Comparison of ENCODE assay signal across 19 cellular contexts in genomic region chr3:64459711-64460110, GRCh38.
DNase-seq lines count a peak whose midpoint lies in the region; ATAC-seq and TF ChIP-seq lines count a peak whose summit lies in the region.
"Had no signal": no experiment of that assay in that cellular context is flagged by ENCODE, and none has a peak within 500 bp of the region (broad histone marks: within the 10 kb centered on the region; RNA-seq: fewer than 3 reads in every experiment).

No MANE protein-coding gene starts in this region.

- H4K20me1 ChIP-seq in GM23248 (ENCODE audit: insufficient read depth), result no peaks in the 10 kb centered on the region

- no peak overlapping the region for H3K18ac ChIP-seq in mesenchymal stem cell (ENCODE audit: low read depth in 1 of 2, low read length in 2 of 2)

- CTCF ChIA-PET in CD8-positive, alpha-beta T cell (lab: Charles Lee), result no interaction called here
- CTCF ChIA-PET in activated CD8-positive, alpha-beta memory T cell treated with anti-CD3 and anti-CD28 coated beads, Interleukin-2, amount 10 ng/mL, durations not matched to agents 7 days and 5 days (lab: Charles Lee), result no interaction called here

- H3K79me1 ChIP-seq in mesenchymal stem cell (replicated peaks; ENCODE audit: low read length, poor library complexity, severe bottlenecking), result no peaks in the 10 kb centered on the region

- H3K23ac ChIP-seq in mesenchymal stem cell (ENCODE audit: low read length in 2 of 2), result no peak overlapping the region

- H2AK5ac ChIP-seq in mesenchymal stem cell (ENCODE audit: low read length, severe bottlenecking), result no peak overlapping the region

- no peaks in the 10 kb centered on the region for H3K79me2 ChIP-seq in GM23248 (ENCODE audit: insufficient read depth)

- no peak for ATAC-seq in CD8-positive, alpha-beta T cell
- ATAC-seq in activated CD8-positive, alpha-beta memory T cell treated with anti-CD3 and anti-CD28 coated beads, Interleukin-2, amount 10 ng/mL, durations not matched to agents 7 days and 5 days, result no peak

- H3K36me3 ChIP-seq in GM23248 (ENCODE audit: low read depth) (no peaks in the 10 kb centered on the region), mesenchymal stem cell (ENCODE audit: control insufficient read depth in 1 of 2, insufficient read depth in 2 of 2, low read depth in 1 of 2, low read length in 2 of 2) (no peaks in the 10 kb centered on the region)
- no peaks in the 10 kb centered on the region for H3K36me3 ChIP-seq in CD8-positive, alpha-beta T cell (ENCODE audit: insufficient read depth, low read length)

- H2AFZ ChIP-seq in GM23248 (no peak overlapping the region), mesenchymal stem cell (ENCODE audit: low read depth, low read length) (no peak overlapping the region)

- H3K4me1 Mint-ChIP-seq in CD8-positive, alpha-beta T cell (ENCODE audit: low read depth), result peaks cover 3% of the 10 kb centered on the region
- H3K4me1 Mint-ChIP-seq in activated CD8-positive, alpha-beta memory T cell treated with anti-CD3 and anti-CD28 coated beads, Interleukin-2, amount 10 ng/mL, durations not matched to agents 7 days and 5 days, result peaks cover 4% of the 10 kb centered on the region

- peaks cover 32% of the 10 kb centered on the region for H3K4me1 ChIP-seq in GM23248 (ENCODE audit: insufficient read depth)
- peaks cover 11% of the 10 kb centered on the region for H3K4me1 ChIP-seq in mesenchymal stem cell (ENCODE audit: control insufficient read depth, insufficient read depth, low read depth, low read length)
- no peaks in the 10 kb centered on the region for H3K4me1 ChIP-seq in CD8-positive, alpha-beta T cell (ENCODE audit: insufficient read depth, low read length)

- no peak overlapping the region for H3K27ac Mint-ChIP-seq in CD8-positive, alpha-beta T cell
- H3K27ac Mint-ChIP-seq in activated CD8-positive, alpha-beta memory T cell treated with anti-CD3 and anti-CD28 coated beads, Interleukin-2, amount 10 ng/mL, durations not matched to agents 7 days and 5 days, result no peak overlapping the region

- POLR2A ChIA-PET in CD8-positive, alpha-beta T cell (lab: Charles Lee), result no interaction called here

- no peak overlapping the region for H3K14ac ChIP-seq in mesenchymal stem cell (ENCODE audit: low read length in 2 of 2)

- H3K4ac ChIP-seq in mesenchymal stem cell (ENCODE audit: low read depth in 1 of 2, low read length in 2 of 2), result no peak overlapping the region

- peaks cover 7% of the 10 kb centered on the region for H3K27me3 Mint-ChIP-seq in CD8-positive, alpha-beta T cell (ENCODE audit: low read depth)
- peaks cover 2% of the 10 kb centered on the region for H3K27me3 Mint-ChIP-seq in activated CD8-positive, alpha-beta memory T cell treated with anti-CD3 and anti-CD28 coated beads, Interleukin-2, amount 10 ng/mL, durations not matched to agents 7 days and 5 days

- H3K27me3 ChIP-seq in GM23248 (replicated peaks; ENCODE audit: insufficient read depth) (peaks cover 16% of the 10 kb centered on the region), mesenchymal stem cell (ENCODE audit: control insufficient read depth in 1 of 2, insufficient read depth in 1 of 2, low read length in 2 of 2) (peaks cover 0 to 1% of the 10 kb centered on the region in 2 experiments)
- H3K27me3 ChIP-seq in CD8-positive, alpha-beta T cell (ENCODE audit: insufficient read depth, low read length), result no peaks in the 10 kb centered on the region

- WGBS in GM23248 (ENCODE audit: low coverage in 1 of 2, low lambda C conversion rate in 2 of 2, missing lambda C conversion rate in 2 of 2), 2 experiments, result 68% methylated on average over 4 of the region's 4 CpGs
- WGBS in mesenchymal stem cell, result 90% methylated on average over 2 of the region's 4 CpGs

- no peak overlapping the region for H3K4me3 ChIP-seq in GM23248
- no peak overlapping the region for H3K4me3 ChIP-seq in cardiac fibroblast (replicated peaks in 1 of 2; ENCODE audit: low read depth in 2 of 2, low read length in 2 of 2)
- H3K4me3 ChIP-seq in mesenchymal stem cell (ENCODE audit: insufficient read depth in 1 of 2, low read depth in 1 of 2, low read length in 2 of 2), result no peak overlapping the region
- no peak overlapping the region for H3K4me3 ChIP-seq in CD8-positive, alpha-beta T cell (ENCODE audit: low read depth, low read length)

- H3K9ac ChIP-seq in GM23248 (peak overlapping the region; percentile 57; the same call in 1 of the 2 replicates), mesenchymal stem cell (ENCODE audit: low read length) (peak overlapping the region; percentile 57)
- H3K9ac ChIP-seq: KMS-11 had no signal

- peaks cover 24% of the 10 kb centered on the region for H3F3A ChIP-seq in GM23248 (ENCODE audit: insufficient read depth)

- no peaks in the 10 kb centered on the region for H3K36me3 Mint-ChIP-seq in CD8-positive, alpha-beta T cell
- H3K36me3 Mint-ChIP-seq in activated CD8-positive, alpha-beta memory T cell treated with anti-CD3 and anti-CD28 coated beads, Interleukin-2, amount 10 ng/mL, durations not matched to agents 7 days and 5 days, result no peaks in the 10 kb centered on the region

- no peak overlapping the region for H3K4me2 ChIP-seq in GM23248 (ENCODE audit: unreplicated experiment)
- no peak overlapping the region for H3K4me2 ChIP-seq in mesenchymal stem cell (ENCODE audit: low read length, poor library complexity, severe bottlenecking)
- H3K4me2 ChIP-seq: KMS-11 had no signal

- TF ChIP-seq CTCF in cardiac fibroblast (IDR thresholded peaks at IDR 0.05; ENCODE audit: low read depth, low read length), result no peak
- TF ChIP-seq CTCF in CD8-positive, alpha-beta T cell (IDR thresholded peaks at IDR 0.05), result no peak

- intact Hi-C loops in CD8-positive, alpha-beta T cell (cut with DNase I, micrococcal nuclease), result no loop called here

- DNase-seq in GM23248 (peak; percentile 81), cardiac fibroblast (ENCODE audit: low read depth in 2 of 2) (peak; percentile 28 to 61), mesenchymal stem cell (no peak), 8988T (no peak), DMS153 treated with DMSO at 0.1 percent for 48 hours (lab: John Stamatoyannopoulos, UW; ENCODE audit: unreplicated experiment) (no peak)
- no peak for DNase-seq in CD8-positive, alpha-beta T cell
- no peak for DNase-seq in activated CD8-positive, alpha-beta memory T cell treated with anti-CD3 and anti-CD28 coated beads, Interleukin-2, amount 10 ng/mL, durations not matched to agents 7 days and 5 days
- DNase-seq: C1 segment of cervical spinal cord; Caco-2; DMS53; GOT3; NCI-H1092; NCI-H1694; NCI-H345; NCI-H526 treated with DMSO at 0.1 percent for 48 hours; NK-92 treated with Interleukin-12 subunit alpha and Interleukin-12 subunit beta, amount 100 ng/mL, for 24 hours; OCI-M1; RPMI8226 had no signal

- H3K27ac ChIP-seq in GM23248 (peak overlapping the region; percentile 55), mesenchymal stem cell (ENCODE audit: low read length, poor library complexity, severe bottlenecking) (no peak overlapping the region)
- H3K27ac ChIP-seq in CD8-positive, alpha-beta T cell (ENCODE audit: low read depth, low read length), result no peak overlapping the region
- H3K27ac ChIP-seq: KMS-11 had no signal

- H3K9me3 ChIP-seq in GM23248 (ENCODE audit: low read depth) (no peaks in the 10 kb centered on the region), mesenchymal stem cell (ENCODE audit: control insufficient read depth, low read length) (no peaks in the 10 kb centered on the region)
- no peaks in the 10 kb centered on the region for H3K9me3 ChIP-seq in CD8-positive, alpha-beta T cell (ENCODE audit: low read length)
- H3K9me3 ChIP-seq: Caco-2 had no signal

- in situ Hi-C loops in GM23248 (cut with MboI), result no loop called here

- no peak overlapping the region for H3K4me3 Mint-ChIP-seq in CD8-positive, alpha-beta T cell
- H3K4me3 Mint-ChIP-seq in activated CD8-positive, alpha-beta memory T cell treated with anti-CD3 and anti-CD28 coated beads, Interleukin-2, amount 10 ng/mL, durations not matched to agents 7 days and 5 days, result no peak overlapping the region

- H2BK120ac ChIP-seq in mesenchymal stem cell (ENCODE audit: low read depth, low read length), result no peak overlapping the region

- no peak overlapping the region for H4K8ac ChIP-seq in mesenchymal stem cell (ENCODE audit: low read length)

- H2BK12ac ChIP-seq in mesenchymal stem cell (ENCODE audit: low read length in 2 of 2), result no peak overlapping the region

- H2BK15ac ChIP-seq in mesenchymal stem cell (ENCODE audit: low read depth, poor library complexity, severe bottlenecking), result no peak overlapping the region

- H3K9me2 ChIP-seq in GM23248 (ENCODE audit: insufficient read depth), result no peaks in the 10 kb centered on the region

- H3K9me3 Mint-ChIP-seq in CD8-positive, alpha-beta T cell, result no peaks in the 10 kb centered on the region
- H3K9me3 Mint-ChIP-seq in activated CD8-positive, alpha-beta memory T cell treated with anti-CD3 and anti-CD28 coated beads, Interleukin-2, amount 10 ng/mL, durations not matched to agents 7 days and 5 days (ENCODE audit: low read depth), result no peaks in the 10 kb centered on the region

- H2BK5ac ChIP-seq in mesenchymal stem cell (ENCODE audit: low read depth, low read length, poor library complexity, severe bottlenecking), result no peak overlapping the region

- no peak overlapping the region for H4K91ac ChIP-seq in mesenchymal stem cell (ENCODE audit: low read length)

Comparison
In these comparisons a context has a peak if more than half of its experiments do, and no peak if none do; other contexts are left out.
1. DNase-seq: peak in GM23248 (single experiment) and cardiac fibroblast (2 of 2); none in mesenchymal stem cell (single experiment), 8988T (single experiment), CD8-positive, alpha-beta T cell (0 of 7), activated CD8-positive, alpha-beta memory T cell treated with anti-CD3 and anti-CD28 coated beads, Interleukin-2, amount 10 ng/mL, durations not matched to agents 7 days and 5 days (single experiment) and DMS153 treated with DMSO at 0.1 percent for 48 hours (single experiment).